9 cellular contexts compared by ENCODE assay signal in the genomic region with DNA sequence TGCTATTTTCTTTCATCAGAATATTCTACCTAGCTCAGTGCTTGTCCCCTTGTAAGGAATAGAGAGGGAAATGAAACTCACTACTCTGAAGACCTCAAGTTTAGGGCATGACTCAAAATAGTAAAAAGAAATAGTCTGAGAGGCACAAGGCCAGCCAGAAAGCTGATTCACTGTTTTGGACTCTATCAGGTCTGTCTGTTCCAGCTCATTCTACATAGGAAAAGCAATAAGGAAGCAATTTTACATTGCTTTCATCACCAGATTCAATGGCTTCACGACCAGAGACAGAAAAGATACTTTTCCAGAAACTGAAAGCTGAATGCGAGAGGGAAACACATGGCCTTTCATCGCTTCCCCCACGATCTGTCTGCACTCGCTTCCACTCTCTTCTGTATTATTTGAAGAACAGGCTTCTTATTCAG.
A peak's percentile ranks its signal among the peaks of the same experiment; 100 is the strongest.
DNase-seq lines count a peak whose midpoint lies in the region; ATAC-seq and TF ChIP-seq lines count a peak whose summit lies in the region.
"Had no signal": no experiment of that assay in that cellular context is flagged by ENCODE, and none has a peak within 500 bp of the region (broad histone marks: within the 10 kb centered on the region; RNA-seq: fewer than 3 reads in every experiment).

No MANE protein-coding gene starts in this region.

- peak; percentile 65 for ATAC-seq in GM19468 (IDR thresholded peaks at IDR 0.05; ENCODE audit: extremely low read depth, unreplicated experiment)
- peak; percentile 99 for ATAC-seq in HG03520 (IDR thresholded peaks at IDR 0.05; ENCODE audit: unreplicated experiment)

- peaks cover 11% of the 10 kb centered on the region for H3K4me1 ChIP-seq in skeletal muscle satellite cell (ENCODE audit: control insufficient read depth, insufficient read depth, low read length)
- H3K4me1 ChIP-seq: BLaER1 had no signal

- H3K9me3 ChIP-seq in skeletal muscle satellite cell (replicated peaks; ENCODE audit: low read length), result no peaks in the 10 kb centered on the region

- peak; percentile 47 for DNase-seq in AG04449 (ENCODE audit: low read depth, low spot score)
- DNase-seq in dermis microvascular lymphatic vessel endothelial cell (ENCODE audit: low read depth in 2 of 2), result peak; percentile 55 to 90
- no peak for DNase-seq in NCI-H2081 (lab: John Stamatoyannopoulos, UW)
- no peak for DNase-seq in NCI-H2196 (lab: John Stamatoyannopoulos, UW; ENCODE audit: unreplicated experiment)
- DNase-seq in NCI-H345 (lab: John Stamatoyannopoulos, UW), result no peak

- no peak overlapping the region for H3K9ac ChIP-seq in skeletal muscle satellite cell (ENCODE audit: low read depth, low read length)
- H3K9ac ChIP-seq: BLaER1 had no signal

- TF ChIP-seq CTCF in AG04449 (IDR thresholded peaks at IDR 0.05; ENCODE audit: insufficient read depth, low read length, missing control alignments), result no peak

- CTCF ChIA-PET in AG04449 (lab: Yijun Ruan, JAX), result interaction anchor here (1.1 kb wide), 2 partner anchors 9 to 67 kb away, joined by 3 to 4 read pairs; no protein-coding TSS in a partner anchor

- peaks cover 3% of the 10 kb centered on the region for H3K36me3 ChIP-seq in skeletal muscle satellite cell (ENCODE audit: insufficient read depth, low read length)
- H3K36me3 ChIP-seq: BLaER1 had no signal

- no peaks in the 10 kb centered on the region for H3K27me3 ChIP-seq in skeletal muscle satellite cell (ENCODE audit: control insufficient read depth, insufficient read depth, low read length)
- H3K27me3 ChIP-seq: BLaER1 had no signal

- POLR2A ChIA-PET in AG04449 (lab: Yijun Ruan, JAX), result no interaction called here

- H3K4me3 ChIP-seq in AG04449 (ENCODE audit: low read depth, low read length) (peak overlapping the region; percentile 4; the same call in 1 of the 2 replicates), skeletal muscle satellite cell (ENCODE audit: low read length) (no peak overlapping the region)
- H3K4me3 ChIP-seq: BLaER1 had no signal

- peak overlapping the region; percentile 45 for H3K4me2 ChIP-seq in skeletal muscle satellite cell (ENCODE audit: low read length)
- H3K4me2 ChIP-seq: BLaER1 had no signal

Comparison
In these comparisons a context has a peak if more than half of its experiments do, and no peak if none do; other contexts are left out.
1. DNase-seq: peak in AG04449 (single experiment) and dermis microvascular lymphatic vessel endothelial cell (2 of 2); none in NCI-H2081 (0 of 2), NCI-H2196 (single experiment) and NCI-H345 (single experiment).